1 cellular context compared by ENCODE assay signal in the genomic region with DNA sequence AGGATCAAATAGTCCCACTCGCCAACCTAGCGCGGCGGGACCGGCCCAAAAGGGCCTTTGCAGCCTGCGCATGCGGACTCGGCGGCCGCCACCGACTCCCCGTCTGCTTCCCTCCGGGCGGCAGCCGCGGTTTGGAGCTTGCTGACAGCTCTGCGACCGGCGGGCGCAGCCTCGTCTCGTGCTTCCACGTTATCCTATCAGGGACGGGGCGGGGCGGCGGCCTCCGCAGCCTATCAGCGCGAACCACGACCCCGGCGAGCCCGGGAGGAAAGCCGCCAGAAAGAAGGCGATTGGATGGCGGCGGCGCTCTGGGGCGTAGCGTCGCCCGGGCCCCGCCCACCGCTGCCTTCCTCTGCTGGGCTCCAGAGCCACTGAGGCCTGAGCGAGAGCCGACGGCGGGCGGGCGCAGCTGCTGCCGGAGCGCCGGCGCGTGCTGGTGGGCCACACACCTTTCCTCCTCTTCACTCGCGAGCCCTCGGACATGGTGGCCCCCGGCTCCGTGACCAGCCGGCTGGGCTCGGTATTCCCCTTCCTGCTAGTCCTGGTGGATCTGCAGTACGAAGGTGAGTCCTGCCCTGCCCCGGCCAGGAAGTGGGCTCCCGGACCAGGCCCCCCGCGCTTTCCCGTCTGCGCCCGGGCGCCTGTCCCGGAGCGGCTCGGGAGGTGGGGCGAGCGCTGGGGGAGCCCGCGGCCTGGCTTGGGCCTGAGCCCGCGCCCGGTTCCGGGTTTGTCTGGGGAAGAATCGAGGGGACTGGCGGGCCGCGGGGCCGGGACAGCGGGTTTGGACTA.
A peak's percentile ranks its signal among the peaks of the same experiment; 100 is the strongest.
TF ChIP-seq lines count a peak whose summit lies in the region.

A gene with protein sequence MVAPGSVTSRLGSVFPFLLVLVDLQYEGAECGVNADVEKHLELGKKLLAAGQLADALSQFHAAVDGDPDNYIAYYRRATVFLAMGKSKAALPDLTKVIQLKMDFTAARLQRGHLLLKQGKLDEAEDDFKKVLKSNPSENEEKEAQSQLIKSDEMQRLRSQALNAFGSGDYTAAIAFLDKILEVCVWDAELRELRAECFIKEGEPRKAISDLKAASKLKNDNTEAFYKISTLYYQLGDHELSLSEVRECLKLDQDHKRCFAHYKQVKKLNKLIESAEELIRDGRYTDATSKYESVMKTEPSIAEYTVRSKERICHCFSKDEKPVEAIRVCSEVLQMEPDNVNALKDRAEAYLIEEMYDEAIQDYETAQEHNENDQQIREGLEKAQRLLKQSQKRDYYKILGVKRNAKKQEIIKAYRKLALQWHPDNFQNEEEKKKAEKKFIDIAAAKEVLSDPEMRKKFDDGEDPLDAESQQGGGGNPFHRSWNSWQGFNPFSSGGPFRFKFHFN (plus strand): TSS at position 365 of the 789 bp plus-strand sequence. CDS start 117 bp downstream, at position 482.

TF ChIP-seq in HepG2, 621 proteins besides CTCF, POLR2A, EP300 and RAD21 (continued from another document and continues in another):
- TF ChIP-seq ZNF607 (CRISPR knock-in tag; IDR thresholded peaks at IDR 0.05; ENCODE audit: borderline replicate concordance) (peak; percentile 76; the same call in 1 of the 2 replicates), ZNF224 (CRISPR knock-in tag; IDR thresholded peaks at IDR 0.05) (0 out of 2 replicates have a peak, but pooled peaks have one; percentile 53), NBN (conservative IDR thresholded peaks at IDR 0.05) (no peak), POLR2AphosphoS5 (IDR thresholded peaks at IDR 0.05; ENCODE audit: low read depth, low read length) (peak; percentile 81), YY1 (IDR thresholded peaks at IDR 0.05; ENCODE audit: insufficient read depth, insufficient replicate concordance, low read depth, low read length) (peak; percentile 11), ZNF878 (CRISPR knock-in tag; IDR thresholded peaks at IDR 0.05) (0 out of 2 replicates have a peak, but pooled peaks have one; percentile 80), ZFP90 (CRISPR knock-in tag; IDR thresholded peaks at IDR 0.05; ENCODE audit: borderline replicate concordance) (no peak), MAFK (conservative IDR thresholded peaks at IDR 0.05 in 1 of 2, IDR thresholded peaks at IDR 0.05 in 1 of 2; ENCODE audit: low read length in 2 of 2) (no peak), SNRNP70 (IDR thresholded peaks at IDR 0.05; ENCODE audit: low read depth, low read length) (no peak), ZNF343 (CRISPR knock-in tag; IDR thresholded peaks at IDR 0.05) (peak; percentile 62; the same call in 1 of the 2 replicates), ZNF484 (CRISPR knock-in tag; IDR thresholded peaks at IDR 0.05; ENCODE audit: borderline replicate concordance, low read depth) (no peak), RFXAP (CRISPR knock-in tag; IDR thresholded peaks at IDR 0.05; ENCODE audit: borderline replicate concordance) (0 out of 2 replicates have a peak, but pooled peaks have one; percentile 23), ZNF12 (CRISPR knock-in tag; IDR thresholded peaks at IDR 0.05) (0 out of 2 replicates have a peak, but pooled peaks have one; percentile 20), CREM (IDR thresholded peaks at IDR 0.05) (peak; percentile 40; the same call in 1 of the 2 replicates), CREM (CRISPR knock-in tag; IDR thresholded peaks at IDR 0.05) (no peak), ATF7-NPFF (CRISPR knock-in tag; IDR thresholded peaks at IDR 0.05; ENCODE audit: low read depth) (peak; percentile 79; the same call in 1 of the 2 replicates), TOPORS (CRISPR knock-in tag; IDR thresholded peaks at IDR 0.05) (peak; percentile 85), KAT8 (CRISPR knock-in tag; IDR thresholded peaks at IDR 0.05) (peak; percentile 80), ZFP37 (CRISPR knock-in tag; IDR thresholded peaks at IDR 0.05; ENCODE audit: borderline replicate concordance) (peak; percentile 83; the same call in 1 of the 2 replicates), ZFY (CRISPR knock-in tag; IDR thresholded peaks at IDR 0.05) (peak; percentile 98), ZNF572 (CRISPR knock-in tag; IDR thresholded peaks at IDR 0.05) (0 out of 2 replicates have a peak, but pooled peaks have one; percentile 32), RBM39 (IDR thresholded peaks at IDR 0.05; ENCODE audit: low read depth, low read length, poor library complexity, severe bottlenecking) (peak; percentile 77), NCOA1 (CRISPR knock-in tag; IDR thresholded peaks at IDR 0.05) (no peak), LCORL (IDR thresholded peaks at IDR 0.05) (no peak), LCORL (CRISPR knock-in tag; IDR thresholded peaks at IDR 0.05) (peak; percentile 67), SP1 (IDR thresholded peaks at IDR 0.05) (peak; percentile 55; the same call in 1 of the 2 replicates), SP1 (CRISPR knock-in tag; IDR thresholded peaks at IDR 0.05) (peak; percentile 87), SMYD3 (CRISPR knock-in tag; IDR thresholded peaks at IDR 0.05) (peak; percentile 81; the same call in 1 of the 2 replicates), NR2F6 (IDR thresholded peaks at IDR 0.05) (no peak), NR2F6 (CRISPR knock-in tag; IDR thresholded peaks at IDR 0.05) (0 out of 2 replicates have a peak, but pooled peaks have one; percentile 18), SYNCRIP (IDR thresholded peaks at IDR 0.05; ENCODE audit: insufficient read depth, low read depth, low read length) (no peak), HNRNPLL (IDR thresholded peaks at IDR 0.05; ENCODE audit: low read depth, low read length, poor library complexity, severe bottlenecking) (peak; percentile 90), ZNF558 (CRISPR knock-in tag; IDR thresholded peaks at IDR 0.05; ENCODE audit: borderline replicate concordance) (peak; percentile 84; the same call in 1 of the 2 replicates), HMG20A (CRISPR knock-in tag; IDR thresholded peaks at IDR 0.05; ENCODE audit: borderline replicate concordance) (0 out of 2 replicates have a peak, but pooled peaks have one; percentile 9), CREB1 (IDR thresholded peaks at IDR 0.05) (peak; percentile 83), CREB1 (CRISPR knock-in tag; IDR thresholded peaks at IDR 0.05) (peak; percentile 7), FOSL2 (CRISPR knock-in tag; IDR thresholded peaks at IDR 0.05) (peak; percentile 5; the same call in 1 of the 2 replicates)
- TF ChIP-seq, protein P1, sequence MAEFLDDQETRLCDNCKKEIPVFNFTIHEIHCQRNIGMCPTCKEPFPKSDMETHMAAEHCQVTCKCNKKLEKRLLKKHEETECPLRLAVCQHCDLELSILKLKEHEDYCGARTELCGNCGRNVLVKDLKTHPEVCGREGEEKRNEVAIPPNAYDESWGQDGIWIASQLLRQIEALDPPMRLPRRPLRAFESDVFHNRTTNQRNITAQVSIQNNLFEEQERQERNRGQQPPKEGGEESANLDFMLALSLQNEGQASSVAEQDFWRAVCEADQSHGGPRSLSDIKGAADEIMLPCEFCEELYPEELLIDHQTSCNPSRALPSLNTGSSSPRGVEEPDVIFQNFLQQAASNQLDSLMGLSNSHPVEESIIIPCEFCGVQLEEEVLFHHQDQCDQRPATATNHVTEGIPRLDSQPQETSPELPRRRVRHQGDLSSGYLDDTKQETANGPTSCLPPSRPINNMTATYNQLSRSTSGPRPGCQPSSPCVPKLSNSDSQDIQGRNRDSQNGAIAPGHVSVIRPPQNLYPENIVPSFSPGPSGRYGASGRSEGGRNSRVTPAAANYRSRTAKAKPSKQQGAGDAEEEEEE (CRISPR knock-in tag; IDR thresholded peaks at IDR 0.05; ENCODE audit: borderline replicate concordance) = no peak
- TF ChIP-seq, protein P2, sequence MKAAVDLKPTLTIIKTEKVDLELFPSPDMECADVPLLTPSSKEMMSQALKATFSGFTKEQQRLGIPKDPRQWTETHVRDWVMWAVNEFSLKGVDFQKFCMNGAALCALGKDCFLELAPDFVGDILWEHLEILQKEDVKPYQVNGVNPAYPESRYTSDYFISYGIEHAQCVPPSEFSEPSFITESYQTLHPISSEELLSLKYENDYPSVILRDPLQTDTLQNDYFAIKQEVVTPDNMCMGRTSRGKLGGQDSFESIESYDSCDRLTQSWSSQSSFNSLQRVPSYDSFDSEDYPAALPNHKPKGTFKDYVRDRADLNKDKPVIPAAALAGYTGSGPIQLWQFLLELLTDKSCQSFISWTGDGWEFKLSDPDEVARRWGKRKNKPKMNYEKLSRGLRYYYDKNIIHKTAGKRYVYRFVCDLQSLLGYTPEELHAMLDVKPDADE (CRISPR knock-in tag; IDR thresholded peaks at IDR 0.05) = 0 out of 2 replicates have a peak, but pooled peaks have one; percentile 60
- TF ChIP-seq, protein P3, sequence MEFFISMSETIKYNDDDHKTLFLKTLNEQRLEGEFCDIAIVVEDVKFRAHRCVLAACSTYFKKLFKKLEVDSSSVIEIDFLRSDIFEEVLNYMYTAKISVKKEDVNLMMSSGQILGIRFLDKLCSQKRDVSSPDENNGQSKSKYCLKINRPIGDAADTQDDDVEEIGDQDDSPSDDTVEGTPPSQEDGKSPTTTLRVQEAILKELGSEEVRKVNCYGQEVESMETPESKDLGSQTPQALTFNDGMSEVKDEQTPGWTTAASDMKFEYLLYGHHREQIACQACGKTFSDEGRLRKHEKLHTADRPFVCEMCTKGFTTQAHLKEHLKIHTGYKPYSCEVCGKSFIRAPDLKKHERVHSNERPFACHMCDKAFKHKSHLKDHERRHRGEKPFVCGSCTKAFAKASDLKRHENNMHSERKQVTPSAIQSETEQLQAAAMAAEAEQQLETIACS (CRISPR knock-in tag; IDR thresholded peaks at IDR 0.05) = 0 out of 2 replicates have a peak, but pooled peaks have one; percentile 12
- TF ChIP-seq, protein P4, sequence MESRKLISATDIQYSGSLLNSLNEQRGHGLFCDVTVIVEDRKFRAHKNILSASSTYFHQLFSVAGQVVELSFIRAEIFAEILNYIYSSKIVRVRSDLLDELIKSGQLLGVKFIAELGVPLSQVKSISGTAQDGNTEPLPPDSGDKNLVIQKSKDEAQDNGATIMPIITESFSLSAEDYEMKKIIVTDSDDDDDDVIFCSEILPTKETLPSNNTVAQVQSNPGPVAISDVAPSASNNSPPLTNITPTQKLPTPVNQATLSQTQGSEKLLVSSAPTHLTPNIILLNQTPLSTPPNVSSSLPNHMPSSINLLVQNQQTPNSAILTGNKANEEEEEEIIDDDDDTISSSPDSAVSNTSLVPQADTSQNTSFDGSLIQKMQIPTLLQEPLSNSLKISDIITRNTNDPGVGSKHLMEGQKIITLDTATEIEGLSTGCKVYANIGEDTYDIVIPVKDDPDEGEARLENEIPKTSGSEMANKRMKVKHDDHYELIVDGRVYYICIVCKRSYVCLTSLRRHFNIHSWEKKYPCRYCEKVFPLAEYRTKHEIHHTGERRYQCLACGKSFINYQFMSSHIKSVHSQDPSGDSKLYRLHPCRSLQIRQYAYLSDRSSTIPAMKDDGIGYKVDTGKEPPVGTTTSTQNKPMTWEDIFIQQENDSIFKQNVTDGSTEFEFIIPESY (CRISPR knock-in tag; IDR thresholded peaks at IDR 0.05) = no peak
- TF ChIP-seq, protein P5, sequence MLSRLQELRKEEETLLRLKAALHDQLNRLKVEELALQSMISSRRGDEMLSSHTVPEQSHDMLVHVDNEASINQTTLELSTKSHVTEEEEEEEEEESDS (CRISPR knock-in tag; IDR thresholded peaks at IDR 0.05; ENCODE audit: borderline replicate concordance) = peak; percentile 62; the same call in 1 of the 2 replicates
- TF ChIP-seq, protein P6, sequence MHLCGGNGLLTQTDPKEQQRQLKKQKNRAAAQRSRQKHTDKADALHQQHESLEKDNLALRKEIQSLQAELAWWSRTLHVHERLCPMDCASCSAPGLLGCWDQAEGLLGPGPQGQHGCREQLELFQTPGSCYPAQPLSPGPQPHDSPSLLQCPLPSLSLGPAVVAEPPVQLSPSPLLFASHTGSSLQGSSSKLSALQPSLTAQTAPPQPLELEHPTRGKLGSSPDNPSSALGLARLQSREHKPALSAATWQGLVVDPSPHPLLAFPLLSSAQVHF (CRISPR knock-in tag; IDR thresholded peaks at IDR 0.05) = peak; percentile 74; the same call in 1 of the 2 replicates
- TF ChIP-seq, protein P7, sequence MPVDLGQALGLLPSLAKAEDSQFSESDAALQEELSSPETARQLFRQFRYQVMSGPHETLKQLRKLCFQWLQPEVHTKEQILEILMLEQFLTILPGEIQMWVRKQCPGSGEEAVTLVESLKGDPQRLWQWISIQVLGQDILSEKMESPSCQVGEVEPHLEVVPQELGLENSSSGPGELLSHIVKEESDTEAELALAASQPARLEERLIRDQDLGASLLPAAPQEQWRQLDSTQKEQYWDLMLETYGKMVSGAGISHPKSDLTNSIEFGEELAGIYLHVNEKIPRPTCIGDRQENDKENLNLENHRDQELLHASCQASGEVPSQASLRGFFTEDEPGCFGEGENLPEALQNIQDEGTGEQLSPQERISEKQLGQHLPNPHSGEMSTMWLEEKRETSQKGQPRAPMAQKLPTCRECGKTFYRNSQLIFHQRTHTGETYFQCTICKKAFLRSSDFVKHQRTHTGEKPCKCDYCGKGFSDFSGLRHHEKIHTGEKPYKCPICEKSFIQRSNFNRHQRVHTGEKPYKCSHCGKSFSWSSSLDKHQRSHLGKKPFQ (CRISPR knock-in tag; IDR thresholded peaks at IDR 0.05; ENCODE audit: insufficient replicate concordance) = no peak
- TF ChIP-seq, protein P8, sequence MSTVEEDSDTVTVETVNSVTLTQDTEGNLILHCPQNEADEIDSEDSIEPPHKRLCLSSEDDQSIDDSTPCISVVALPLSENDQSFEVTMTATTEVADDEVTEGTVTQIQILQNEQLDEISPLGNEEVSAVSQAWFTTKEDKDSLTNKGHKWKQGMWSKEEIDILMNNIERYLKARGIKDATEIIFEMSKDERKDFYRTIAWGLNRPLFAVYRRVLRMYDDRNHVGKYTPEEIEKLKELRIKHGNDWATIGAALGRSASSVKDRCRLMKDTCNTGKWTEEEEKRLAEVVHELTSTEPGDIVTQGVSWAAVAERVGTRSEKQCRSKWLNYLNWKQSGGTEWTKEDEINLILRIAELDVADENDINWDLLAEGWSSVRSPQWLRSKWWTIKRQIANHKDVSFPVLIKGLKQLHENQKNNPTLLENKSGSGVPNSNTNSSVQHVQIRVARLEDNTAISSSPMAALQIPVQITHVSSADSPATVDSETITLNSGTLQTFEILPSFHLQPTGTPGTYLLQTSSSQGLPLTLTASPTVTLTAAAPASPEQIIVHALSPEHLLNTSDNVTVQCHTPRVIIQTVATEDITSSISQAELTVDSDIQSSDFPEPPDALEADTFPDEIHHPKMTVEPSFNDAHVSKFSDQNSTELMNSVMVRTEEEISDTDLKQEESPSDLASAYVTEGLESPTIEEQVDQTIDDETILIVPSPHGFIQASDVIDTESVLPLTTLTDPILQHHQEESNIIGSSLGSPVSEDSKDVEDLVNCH (CRISPR knock-in tag; IDR thresholded peaks at IDR 0.05) = no peak
